1 cellular context compared by ENCODE assay signal in the genomic region with DNA sequence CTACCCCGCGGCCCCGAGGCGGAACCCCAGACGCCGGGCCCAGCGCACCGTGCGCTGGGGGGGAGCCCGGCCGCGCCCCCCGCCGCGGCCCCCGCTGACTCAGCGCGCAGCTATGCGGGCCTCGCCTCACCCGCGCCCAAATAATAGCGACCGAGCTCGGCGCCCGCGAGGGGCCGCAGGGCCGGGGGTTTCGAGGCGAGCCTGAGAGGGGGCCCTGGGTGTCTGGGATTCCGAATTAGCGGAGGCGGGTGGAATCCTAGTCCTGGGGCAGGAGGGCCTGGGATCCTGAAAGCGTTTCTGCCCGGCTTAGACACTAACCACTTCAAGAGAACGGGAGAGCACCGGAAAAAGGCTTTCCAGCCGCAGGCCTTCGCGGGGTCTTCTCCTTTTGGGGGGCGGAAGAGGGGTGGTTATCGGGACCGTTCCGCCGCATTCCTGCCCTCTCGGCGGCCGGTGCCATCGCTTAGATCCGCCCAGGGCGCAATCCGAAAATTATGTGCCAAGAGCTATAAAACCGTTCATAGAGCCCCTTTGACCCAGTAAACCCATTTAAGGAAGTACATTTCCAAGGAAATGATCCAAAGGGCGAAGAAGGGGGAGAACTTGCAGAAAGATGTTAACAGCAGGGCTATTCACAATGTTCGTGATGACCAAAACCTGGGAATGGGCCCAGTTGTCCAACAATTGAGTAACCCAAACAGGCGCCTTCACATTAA.
TF ChIP-seq lines count a peak whose summit lies in the region.

No MANE protein-coding gene starts in this region.

TF ChIP-seq in HepG2, 621 proteins besides CTCF, POLR2A, EP300 and RAD21 (continued from another document and continues in another):
- TF ChIP-seq, protein P1, sequence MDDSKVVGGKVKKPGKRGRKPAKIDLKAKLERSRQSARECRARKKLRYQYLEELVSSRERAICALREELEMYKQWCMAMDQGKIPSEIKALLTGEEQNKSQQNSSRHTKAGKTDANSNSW (CRISPR knock-in tag; IDR thresholded peaks at IDR 0.05; ENCODE audit: borderline replicate concordance), result peak; percentile 61; the same call in 1 of the 2 replicates
- TF ChIP-seq SSRP1 (CRISPR knock-in tag; IDR thresholded peaks at IDR 0.05), result peak; percentile 45; the same call in 1 of the 2 replicates
- no peak for TF ChIP-seq DPF2 (CRISPR knock-in tag; IDR thresholded peaks at IDR 0.05; ENCODE audit: borderline replicate concordance, low read depth)
- TF ChIP-seq, protein P2, sequence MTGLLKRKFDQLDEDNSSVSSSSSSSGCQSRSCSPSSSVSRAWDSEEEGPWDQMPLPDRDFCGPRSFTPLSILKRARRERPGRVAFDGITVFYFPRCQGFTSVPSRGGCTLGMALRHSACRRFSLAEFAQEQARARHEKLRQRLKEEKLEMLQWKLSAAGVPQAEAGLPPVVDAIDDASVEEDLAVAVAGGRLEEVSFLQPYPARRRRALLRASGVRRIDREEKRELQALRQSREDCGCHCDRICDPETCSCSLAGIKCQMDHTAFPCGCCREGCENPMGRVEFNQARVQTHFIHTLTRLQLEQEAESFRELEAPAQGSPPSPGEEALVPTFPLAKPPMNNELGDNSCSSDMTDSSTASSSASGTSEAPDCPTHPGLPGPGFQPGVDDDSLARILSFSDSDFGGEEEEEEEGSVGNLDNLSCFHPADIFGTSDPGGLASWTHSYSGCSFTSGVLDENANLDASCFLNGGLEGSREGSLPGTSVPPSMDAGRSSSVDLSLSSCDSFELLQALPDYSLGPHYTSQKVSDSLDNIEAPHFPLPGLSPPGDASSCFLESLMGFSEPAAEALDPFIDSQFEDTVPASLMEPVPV (CRISPR knock-in tag; IDR thresholded peaks at IDR 0.05), result peak; percentile 73; the same call in 1 of the 2 replicates
- no peak; the same call in 1 of the 2 replicates for TF ChIP-seq YEATS2 (CRISPR knock-in tag; IDR thresholded peaks at IDR 0.05; ENCODE audit: borderline replicate concordance)
- no peak; the same call in 1 of the 2 replicates for TF ChIP-seq ZBTB20 (CRISPR knock-in tag; IDR thresholded peaks at IDR 0.05; ENCODE audit: borderline replicate concordance, low read depth)
- TF ChIP-seq NR3C1 (CRISPR knock-in tag; IDR thresholded peaks at IDR 0.05), result no peak
- TF ChIP-seq, protein P3, sequence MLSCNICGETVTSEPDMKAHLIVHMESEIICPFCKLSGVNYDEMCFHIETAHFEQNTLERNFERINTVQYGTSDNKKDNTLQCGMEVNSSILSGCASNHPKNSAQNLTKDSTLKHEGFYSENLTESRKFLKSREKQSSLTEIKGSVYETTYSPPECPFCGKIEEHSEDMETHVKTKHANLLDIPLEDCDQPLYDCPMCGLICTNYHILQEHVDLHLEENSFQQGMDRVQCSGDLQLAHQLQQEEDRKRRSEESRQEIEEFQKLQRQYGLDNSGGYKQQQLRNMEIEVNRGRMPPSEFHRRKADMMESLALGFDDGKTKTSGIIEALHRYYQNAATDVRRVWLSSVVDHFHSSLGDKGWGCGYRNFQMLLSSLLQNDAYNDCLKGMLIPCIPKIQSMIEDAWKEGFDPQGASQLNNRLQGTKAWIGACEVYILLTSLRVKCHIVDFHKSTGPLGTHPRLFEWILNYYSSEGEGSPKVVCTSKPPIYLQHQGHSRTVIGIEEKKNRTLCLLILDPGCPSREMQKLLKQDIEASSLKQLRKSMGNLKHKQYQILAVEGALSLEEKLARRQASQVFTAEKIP (CRISPR knock-in tag; IDR thresholded peaks at IDR 0.05; ENCODE audit: borderline replicate concordance), result no peak
- peak; percentile 8; the same call in 1 of the 2 replicates for TF ChIP-seq ERF (CRISPR knock-in tag; IDR thresholded peaks at IDR 0.05)
- TF ChIP-seq, protein P4, sequence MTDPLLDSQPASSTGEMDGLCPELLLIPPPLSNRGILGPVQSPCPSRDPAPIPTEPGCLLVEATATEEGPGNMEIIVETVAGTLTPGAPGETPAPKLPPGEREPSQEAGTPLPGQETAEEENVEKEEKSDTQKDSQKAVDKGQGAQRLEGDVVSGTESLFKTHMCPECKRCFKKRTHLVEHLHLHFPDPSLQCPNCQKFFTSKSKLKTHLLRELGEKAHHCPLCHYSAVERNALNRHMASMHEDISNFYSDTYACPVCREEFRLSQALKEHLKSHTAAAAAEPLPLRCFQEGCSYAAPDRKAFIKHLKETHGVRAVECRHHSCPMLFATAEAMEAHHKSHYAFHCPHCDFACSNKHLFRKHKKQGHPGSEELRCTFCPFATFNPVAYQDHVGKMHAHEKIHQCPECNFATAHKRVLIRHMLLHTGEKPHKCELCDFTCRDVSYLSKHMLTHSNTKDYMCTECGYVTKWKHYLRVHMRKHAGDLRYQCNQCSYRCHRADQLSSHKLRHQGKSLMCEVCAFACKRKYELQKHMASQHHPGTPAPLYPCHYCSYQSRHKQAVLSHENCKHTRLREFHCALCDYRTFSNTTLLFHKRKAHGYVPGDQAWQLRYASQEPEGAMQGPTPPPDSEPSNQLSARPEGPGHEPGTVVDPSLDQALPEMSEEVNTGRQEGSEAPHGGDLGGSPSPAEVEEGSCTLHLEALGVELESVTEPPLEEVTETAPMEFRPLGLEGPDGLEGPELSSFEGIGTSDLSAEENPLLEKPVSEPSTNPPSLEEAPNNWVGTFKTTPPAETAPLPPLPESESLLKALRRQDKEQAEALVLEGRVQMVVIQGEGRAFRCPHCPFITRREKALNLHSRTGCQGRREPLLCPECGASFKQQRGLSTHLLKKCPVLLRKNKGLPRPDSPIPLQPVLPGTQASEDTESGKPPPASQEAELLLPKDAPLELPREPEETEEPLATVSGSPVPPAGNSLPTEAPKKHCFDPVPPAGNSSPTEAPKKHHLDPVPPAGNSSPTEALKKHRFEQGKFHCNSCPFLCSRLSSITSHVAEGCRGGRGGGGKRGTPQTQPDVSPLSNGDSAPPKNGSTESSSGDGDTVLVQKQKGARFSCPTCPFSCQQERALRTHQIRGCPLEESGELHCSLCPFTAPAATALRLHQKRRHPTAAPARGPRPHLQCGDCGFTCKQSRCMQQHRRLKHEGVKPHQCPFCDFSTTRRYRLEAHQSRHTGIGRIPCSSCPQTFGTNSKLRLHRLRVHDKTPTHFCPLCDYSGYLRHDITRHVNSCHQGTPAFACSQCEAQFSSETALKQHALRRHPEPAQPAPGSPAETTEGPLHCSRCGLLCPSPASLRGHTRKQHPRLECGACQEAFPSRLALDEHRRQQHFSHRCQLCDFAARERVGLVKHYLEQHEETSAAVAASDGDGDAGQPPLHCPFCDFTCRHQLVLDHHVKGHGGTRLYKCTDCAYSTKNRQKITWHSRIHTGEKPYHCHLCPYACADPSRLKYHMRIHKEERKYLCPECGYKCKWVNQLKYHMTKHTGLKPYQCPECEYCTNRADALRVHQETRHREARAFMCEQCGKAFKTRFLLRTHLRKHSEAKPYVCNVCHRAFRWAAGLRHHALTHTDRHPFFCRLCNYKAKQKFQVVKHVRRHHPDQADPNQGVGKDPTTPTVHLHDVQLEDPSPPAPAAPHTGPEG (CRISPR knock-in tag; IDR thresholded peaks at IDR 0.05), result no peak
- TF ChIP-seq KDM2A (CRISPR knock-in tag; IDR thresholded peaks at IDR 0.05; ENCODE audit: borderline replicate concordance, low read depth), result peak; percentile 78; the same call in 1 of the 2 replicates
- TF ChIP-seq, protein P5, sequence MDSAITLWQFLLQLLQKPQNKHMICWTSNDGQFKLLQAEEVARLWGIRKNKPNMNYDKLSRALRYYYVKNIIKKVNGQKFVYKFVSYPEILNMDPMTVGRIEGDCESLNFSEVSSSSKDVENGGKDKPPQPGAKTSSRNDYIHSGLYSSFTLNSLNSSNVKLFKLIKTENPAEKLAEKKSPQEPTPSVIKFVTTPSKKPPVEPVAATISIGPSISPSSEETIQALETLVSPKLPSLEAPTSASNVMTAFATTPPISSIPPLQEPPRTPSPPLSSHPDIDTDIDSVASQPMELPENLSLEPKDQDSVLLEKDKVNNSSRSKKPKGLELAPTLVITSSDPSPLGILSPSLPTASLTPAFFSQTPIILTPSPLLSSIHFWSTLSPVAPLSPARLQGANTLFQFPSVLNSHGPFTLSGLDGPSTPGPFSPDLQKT (CRISPR knock-in tag; IDR thresholded peaks at IDR 0.05; ENCODE audit: borderline replicate concordance), result no peak
- TF ChIP-seq, protein P6, sequence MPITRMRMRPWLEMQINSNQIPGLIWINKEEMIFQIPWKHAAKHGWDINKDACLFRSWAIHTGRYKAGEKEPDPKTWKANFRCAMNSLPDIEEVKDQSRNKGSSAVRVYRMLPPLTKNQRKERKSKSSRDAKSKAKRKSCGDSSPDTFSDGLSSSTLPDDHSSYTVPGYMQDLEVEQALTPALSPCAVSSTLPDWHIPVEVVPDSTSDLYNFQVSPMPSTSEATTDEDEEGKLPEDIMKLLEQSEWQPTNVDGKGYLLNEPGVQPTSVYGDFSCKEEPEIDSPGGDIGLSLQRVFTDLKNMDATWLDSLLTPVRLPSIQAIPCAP (CRISPR knock-in tag; IDR thresholded peaks at IDR 0.05; ENCODE audit: low read depth), result 0 out of 2 replicates have a peak, but pooled peaks have one; percentile 57
- peak; percentile 24 for TF ChIP-seq POLR2AphosphoS5 (IDR thresholded peaks at IDR 0.05; ENCODE audit: low read depth, low read length)
- no peak; the same call in 1 of the 2 replicates for TF ChIP-seq GZF1 (CRISPR knock-in tag; IDR thresholded peaks at IDR 0.05)
- peak; percentile 45 for TF ChIP-seq ZBTB7A (CRISPR knock-in tag; IDR thresholded peaks at IDR 0.05)
- TF ChIP-seq TRIM24 (CRISPR knock-in tag; IDR thresholded peaks at IDR 0.05), result no peak
- 0 out of 2 replicates have a peak, but pooled peaks have one; percentile 54 for TF ChIP-seq ZNF383 (CRISPR knock-in tag; IDR thresholded peaks at IDR 0.05; ENCODE audit: borderline replicate concordance)
- TF ChIP-seq ADNP (CRISPR knock-in tag; IDR thresholded peaks at IDR 0.05), result no peak
- TF ChIP-seq, protein P7, sequence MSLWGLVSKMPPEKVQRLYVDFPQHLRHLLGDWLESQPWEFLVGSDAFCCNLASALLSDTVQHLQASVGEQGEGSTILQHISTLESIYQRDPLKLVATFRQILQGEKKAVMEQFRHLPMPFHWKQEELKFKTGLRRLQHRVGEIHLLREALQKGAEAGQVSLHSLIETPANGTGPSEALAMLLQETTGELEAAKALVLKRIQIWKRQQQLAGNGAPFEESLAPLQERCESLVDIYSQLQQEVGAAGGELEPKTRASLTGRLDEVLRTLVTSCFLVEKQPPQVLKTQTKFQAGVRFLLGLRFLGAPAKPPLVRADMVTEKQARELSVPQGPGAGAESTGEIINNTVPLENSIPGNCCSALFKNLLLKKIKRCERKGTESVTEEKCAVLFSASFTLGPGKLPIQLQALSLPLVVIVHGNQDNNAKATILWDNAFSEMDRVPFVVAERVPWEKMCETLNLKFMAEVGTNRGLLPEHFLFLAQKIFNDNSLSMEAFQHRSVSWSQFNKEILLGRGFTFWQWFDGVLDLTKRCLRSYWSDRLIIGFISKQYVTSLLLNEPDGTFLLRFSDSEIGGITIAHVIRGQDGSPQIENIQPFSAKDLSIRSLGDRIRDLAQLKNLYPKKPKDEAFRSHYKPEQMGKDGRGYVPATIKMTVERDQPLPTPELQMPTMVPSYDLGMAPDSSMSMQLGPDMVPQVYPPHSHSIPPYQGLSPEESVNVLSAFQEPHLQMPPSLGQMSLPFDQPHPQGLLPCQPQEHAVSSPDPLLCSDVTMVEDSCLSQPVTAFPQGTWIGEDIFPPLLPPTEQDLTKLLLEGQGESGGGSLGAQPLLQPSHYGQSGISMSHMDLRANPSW (CRISPR knock-in tag; IDR thresholded peaks at IDR 0.05; ENCODE audit: borderline replicate concordance), result no peak
- no peak for TF ChIP-seq ZNF564 (CRISPR knock-in tag; IDR thresholded peaks at IDR 0.05)
- TF ChIP-seq, protein P8, sequence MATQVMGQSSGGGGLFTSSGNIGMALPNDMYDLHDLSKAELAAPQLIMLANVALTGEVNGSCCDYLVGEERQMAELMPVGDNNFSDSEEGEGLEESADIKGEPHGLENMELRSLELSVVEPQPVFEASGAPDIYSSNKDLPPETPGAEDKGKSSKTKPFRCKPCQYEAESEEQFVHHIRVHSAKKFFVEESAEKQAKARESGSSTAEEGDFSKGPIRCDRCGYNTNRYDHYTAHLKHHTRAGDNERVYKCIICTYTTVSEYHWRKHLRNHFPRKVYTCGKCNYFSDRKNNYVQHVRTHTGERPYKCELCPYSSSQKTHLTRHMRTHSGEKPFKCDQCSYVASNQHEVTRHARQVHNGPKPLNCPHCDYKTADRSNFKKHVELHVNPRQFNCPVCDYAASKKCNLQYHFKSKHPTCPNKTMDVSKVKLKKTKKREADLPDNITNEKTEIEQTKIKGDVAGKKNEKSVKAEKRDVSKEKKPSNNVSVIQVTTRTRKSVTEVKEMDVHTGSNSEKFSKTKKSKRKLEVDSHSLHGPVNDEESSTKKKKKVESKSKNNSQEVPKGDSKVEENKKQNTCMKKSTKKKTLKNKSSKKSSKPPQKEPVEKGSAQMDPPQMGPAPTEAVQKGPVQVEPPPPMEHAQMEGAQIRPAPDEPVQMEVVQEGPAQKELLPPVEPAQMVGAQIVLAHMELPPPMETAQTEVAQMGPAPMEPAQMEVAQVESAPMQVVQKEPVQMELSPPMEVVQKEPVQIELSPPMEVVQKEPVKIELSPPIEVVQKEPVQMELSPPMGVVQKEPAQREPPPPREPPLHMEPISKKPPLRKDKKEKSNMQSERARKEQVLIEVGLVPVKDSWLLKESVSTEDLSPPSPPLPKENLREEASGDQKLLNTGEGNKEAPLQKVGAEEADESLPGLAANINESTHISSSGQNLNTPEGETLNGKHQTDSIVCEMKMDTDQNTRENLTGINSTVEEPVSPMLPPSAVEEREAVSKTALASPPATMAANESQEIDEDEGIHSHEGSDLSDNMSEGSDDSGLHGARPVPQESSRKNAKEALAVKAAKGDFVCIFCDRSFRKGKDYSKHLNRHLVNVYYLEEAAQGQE (IDR thresholded peaks at IDR 0.05; ENCODE audit: borderline replicate concordance in 1 of 2, low read depth in 1 of 2, low read length in 2 of 2), result no peak; a peak in 1 of 4 replicates
- peak; percentile 57; the same call in 1 of the 2 replicates for TF ChIP-seq KMT2B (CRISPR knock-in tag; IDR thresholded peaks at IDR 0.05)
- TF ChIP-seq SRSF4 (IDR thresholded peaks at IDR 0.05; ENCODE audit: low read depth, low read length, poor library complexity, severe bottlenecking), result no peak
- TF ChIP-seq SIX1 (CRISPR knock-in tag; IDR thresholded peaks at IDR 0.05; ENCODE audit: borderline replicate concordance), result no peak
- no peak for TF ChIP-seq FLYWCH1 (CRISPR knock-in tag; IDR thresholded peaks at IDR 0.05)
- 0 out of 2 replicates have a peak, but pooled peaks have one; percentile 8 for TF ChIP-seq ZNF24 (IDR thresholded peaks at IDR 0.05)
- peak; percentile 76; the same call in 1 of the 2 replicates for TF ChIP-seq ZSCAN21 (CRISPR knock-in tag; IDR thresholded peaks at IDR 0.05; ENCODE audit: borderline replicate concordance)
